Comparison of ENCODE assay signal across 30 cellular contexts in the genomic region with DNA sequence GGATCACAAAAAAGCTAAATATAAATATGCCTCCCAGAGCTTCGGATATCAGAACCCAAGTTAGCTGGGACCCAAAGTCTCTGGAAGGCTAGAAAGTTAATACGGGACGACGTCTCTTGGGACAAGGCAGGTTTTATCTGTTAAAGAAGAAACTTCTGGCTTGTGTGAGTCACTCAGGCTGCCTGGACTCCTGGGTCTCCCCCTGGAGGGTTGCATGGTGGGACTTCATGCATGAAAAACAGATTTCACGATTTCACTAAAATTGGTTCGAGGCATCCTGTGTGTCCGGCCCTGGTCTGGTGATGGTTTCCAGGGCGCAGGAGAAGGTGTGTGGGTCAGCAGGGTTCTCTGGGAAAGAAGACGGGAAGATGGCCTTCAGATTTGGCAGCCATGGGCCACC. TPM values are rescaled to one million over a fixed set of nuclear protein-coding genes. Genes with fewer than 3 reads are reported as not detected.
"Had no signal": no experiment of that assay in that cellular context is flagged by ENCODE, and none has a peak within 500 bp of the region (broad histone marks: within the 10 kb centered on the region; RNA-seq: fewer than 3 reads in every experiment).

No MANE protein-coding gene starts in this region.

- H3K27ac Mint-ChIP-seq: activated CD4-positive, alpha-beta memory T cell treated with anti-CD3 and anti-CD28 coated beads, Interleukin-2, amount 10 ng/mL, durations not matched to agents 7 days and 5 days; activated CD4-positive, alpha-beta T cell treated with anti-CD3 and anti-CD28 coated beads, Interleukin-2, amount 10 ng/mL, durations not matched to agents 24 days and 14 days; activated naive CD4-positive, alpha-beta T cell treated with anti-CD3 and anti-CD28 coated beads, Interleukin-2, amount 50 U/mL, for 72 hours; activated T-helper 17 cell treated with anti-CD3 and anti-CD28 coated beads, Interleukin-2, amount 50 U/mL, for 72 hours; T-helper 1 cell treated with Interleukin-12 subunit alpha and Interleukin-12 subunit beta and Interleukin-4 antibody, amounts not matched to agents 30 μg/mL and 1 μg/mL, for 36 hours had no signal

- DNase-seq: activated CD4-positive, alpha-beta memory T cell treated with anti-CD3 and anti-CD28 coated beads, Interleukin-2, amount 10 ng/mL, durations not matched to agents 7 days and 5 days; activated CD4-positive, alpha-beta T cell treated with anti-CD3 and anti-CD28 coated beads, Interleukin-2, amount 10 ng/mL, durations not matched to agents 24 days and 14 days; activated CD4-positive, CD25-positive, alpha-beta regulatory T cell treated with anti-CD3 and anti-CD28 coated beads, Interleukin-2, amount 50 U/mL, for 72 hours; activated gamma-delta T cell treated with Interleukin-2 at 50 U/mL for 16 hours; activated T-cell treated with anti-CD3 and anti-CD28 coated beads, Interleukin-2, amount 50 U/mL, for 4 hours; body of pancreas; cerebellar nuclear complex; dorsolateral prefrontal cortex; effector memory CD4-positive, alpha-beta T cell; erythroblast; gastrocnemius medialis; naive B cell; occipital lobe; right cardiac atrium; SK-N-SH; spleen; stimulated activated naive CD4-positive, alpha-beta T cell treated with Interleukin-2 at 50 U/mL for 16 hours; SW 1271; T-helper 9 cell had no signal

- H3K36me3 Mint-ChIP-seq: activated naive CD4-positive, alpha-beta T cell treated with anti-CD3 and anti-CD28 coated beads, Interleukin-2, amount 50 U/mL, for 72 hours; naive B cell had no signal

- H3K4me3 ChIP-seq: adrenal gland, body of pancreas, coronary artery, dorsolateral prefrontal cortex, gastrocnemius medialis, hepatocyte, spleen, tibial nerve had no signal

- H2AFZ ChIP-seq: hepatocyte, parathyroid adenoma had no signal

- H3K4me3 Mint-ChIP-seq: activated CD4-positive, alpha-beta memory T cell treated with anti-CD3 and anti-CD28 coated beads, Interleukin-2, amount 10 ng/mL, durations not matched to agents 7 days and 5 days; activated CD4-positive, alpha-beta T cell treated with anti-CD3 and anti-CD28 coated beads, Interleukin-2, amount 10 ng/mL, durations not matched to agents 24 days and 14 days; activated T-cell treated with anti-CD3 and anti-CD28 coated beads, Interleukin-2, amount 50 U/mL, for 4 hours; activated T-helper 17 cell treated with anti-CD3 and anti-CD28 coated beads, Interleukin-2, amount 50 U/mL, for 72 hours; naive B cell; T-helper 1 cell treated with Interleukin-12 subunit alpha and Interleukin-12 subunit beta and Interleukin-4 antibody, amounts not matched to agents 30 μg/mL and 1 μg/mL, for 36 hours had no signal

- H3K9me3 Mint-ChIP-seq: activated CD4-positive, alpha-beta memory T cell treated with anti-CD3 and anti-CD28 coated beads, Interleukin-2, amount 10 ng/mL, durations not matched to agents 7 days and 5 days; activated CD4-positive, alpha-beta T cell treated with anti-CD3 and anti-CD28 coated beads, Interleukin-2, amount 10 ng/mL, durations not matched to agents 24 days and 14 days; activated T-helper 17 cell treated with anti-CD3 and anti-CD28 coated beads, Interleukin-2, amount 50 U/mL, for 72 hours; naive B cell; T-helper 1 cell treated with Interleukin-12 subunit alpha and Interleukin-12 subunit beta and Interleukin-4 antibody, amounts not matched to agents 30 μg/mL and 1 μg/mL, for 36 hours had no signal

- H3K9me3 ChIP-seq: adrenal gland, body of pancreas, gastrocnemius medialis, SK-N-SH, tibial nerve had no signal

- H3K4me1 ChIP-seq: adrenal gland, body of pancreas, gastrocnemius medialis had no signal

- H3K27ac ChIP-seq: adrenal gland, body of pancreas, coronary artery, dorsolateral prefrontal cortex, gastrocnemius medialis, hepatocyte, parathyroid adenoma, spleen, tibial nerve, VCaP had no signal

- H3K4me1 Mint-ChIP-seq: activated CD4-positive, alpha-beta memory T cell treated with anti-CD3 and anti-CD28 coated beads, Interleukin-2, amount 10 ng/mL, durations not matched to agents 7 days and 5 days; activated T-helper 17 cell treated with anti-CD3 and anti-CD28 coated beads, Interleukin-2, amount 50 U/mL, for 72 hours had no signal

- H3K79me2 ChIP-seq: hepatocyte, parathyroid adenoma had no signal

- H3K4me2 ChIP-seq: hepatocyte, SK-N-SH had no signal

- H3K36me3 ChIP-seq: adrenal gland, gastrocnemius medialis, spleen, tibial nerve had no signal

- H3K27me3 ChIP-seq: hepatocyte, tibial nerve had no signal

- H3K9ac ChIP-seq: parathyroid adenoma, SK-N-SH had no signal

RNA-seq across cellular contexts. Expression of a gene that starts 52.5 kb away (rescaled TPM):
- polyA plus RNA-seq: keratinocyte, neural cell, SK-N-SH had no signal
